Comparison of ENCODE assay signal across 12 cellular contexts in genomic region chr19:2454962-2455409, GRCh38. TPM values are rescaled to one million over a fixed set of nuclear protein-coding genes. Genes with fewer than 3 reads are reported as not detected.
DNase-seq lines count a peak whose midpoint lies in the region; ATAC-seq and TF ChIP-seq lines count a peak whose summit lies in the region.
"Had no signal": no experiment of that assay in that cellular context is flagged by ENCODE, and none has a peak within 500 bp of the region (broad histone marks: within the 10 kb centered on the region; RNA-seq: fewer than 3 reads in every experiment).

No MANE protein-coding gene starts in this region.

- WGBS in GM23248 (ENCODE audit: low coverage in 1 of 2, low lambda C conversion rate in 2 of 2, missing lambda C conversion rate in 2 of 2), 2 experiments, result 94 to 99% methylated on average over 6 of the region's 6 CpGs

- H3K27ac ChIP-seq in GM23248, result no peak overlapping the region
- no peak overlapping the region for H3K27ac ChIP-seq in WERI-Rb-1

- CTCF ChIA-PET in AG04449 (lab: Yijun Ruan, JAX), result interaction anchor here (1.1 to 1.7 kb wide), 4 partner anchors 19 to 161 kb away, joined by 3 to 5 read pairs (median 4); no protein-coding TSS in a partner anchor
- CTCF ChIA-PET in activated CD4-positive, alpha-beta memory T cell treated with anti-CD3 and anti-CD28 coated beads for 36 hours (lab: Charles Lee), result interaction anchor here (1.2 to 1.5 kb wide), 2 partner anchors 156 to 182 kb away, joined by 3 to 6 read pairs; no protein-coding TSS in a partner anchor

- peaks cover 20% of the 10 kb centered on the region for H3K4me1 Mint-ChIP-seq in activated CD4-positive, alpha-beta memory T cell treated with anti-CD3 and anti-CD28 coated beads for 36 hours (ENCODE audit: low read depth)

- H3K9me2 ChIP-seq in GM23248 (ENCODE audit: insufficient read depth), result no peaks in the 10 kb centered on the region

- H3K4me1 ChIP-seq in GM23248 (ENCODE audit: insufficient read depth), result no peaks in the 10 kb centered on the region

- H3K9ac ChIP-seq in GM23248, result peak overlapping the region; percentile 89

- peak overlapping the region; percentile 83 for H3K4me3 Mint-ChIP-seq in activated CD4-positive, alpha-beta memory T cell treated with anti-CD3 and anti-CD28 coated beads for 36 hours

- no peak overlapping the region for H2AFZ ChIP-seq in GM23248

- H3K27ac Mint-ChIP-seq in activated CD4-positive, alpha-beta memory T cell treated with anti-CD3 and anti-CD28 coated beads for 36 hours, result no peak overlapping the region

- H3K27me3 Mint-ChIP-seq in activated CD4-positive, alpha-beta memory T cell treated with anti-CD3 and anti-CD28 coated beads for 36 hours, result no peaks in the 10 kb centered on the region

- peaks cover 85% of the 10 kb centered on the region for H3K79me2 ChIP-seq in GM23248 (ENCODE audit: insufficient read depth)

- H3K36me3 Mint-ChIP-seq in activated CD4-positive, alpha-beta memory T cell treated with anti-CD3 and anti-CD28 coated beads for 36 hours, result peaks cover 11% of the 10 kb centered on the region

- TF ChIP-seq CTCF in AG04449 (IDR thresholded peaks at IDR 0.05; ENCODE audit: insufficient read depth, low read length, missing control alignments) (no peak), WERI-Rb-1 (IDR thresholded peaks at IDR 0.05; ENCODE audit: low read depth, low read length) (no peak)

- H4K20me1 ChIP-seq in GM23248 (ENCODE audit: insufficient read depth), result no peaks in the 10 kb centered on the region

- DNase-seq in AG04449 (ENCODE audit: low read depth, low spot score), result no peak
- no peak for DNase-seq in GM23248
- no peak for DNase-seq in activated CD4-positive, alpha-beta memory T cell treated with anti-CD3 and anti-CD28 coated beads for 36 hours
- DNase-seq in WERI-Rb-1, result no peak
- DNase-seq in Kasumi-1 (lab: John Stamatoyannopoulos, UW), result no peak
- no peak for DNase-seq in AG08395 (ENCODE audit: low spot score)
- DNase-seq: activated CD4-positive, alpha-beta T cell treated with anti-CD3 and anti-CD28 coated beads for 48 hours; dermis blood vessel endothelial cell; GDM1; NCI-H446 had no signal

- POLR2A ChIA-PET in AG04449 (lab: Yijun Ruan, JAX), result interaction anchor here (1.3 to 3.2 kb wide), 2 partner anchors 22 to 145 kb away, joined by 3 to 27 read pairs; partner anchors contain the start of gene GADD45B
- POLR2A ChIA-PET in activated CD4-positive, alpha-beta memory T cell treated with anti-CD3 and anti-CD28 coated beads for 36 hours (lab: Charles Lee), result interaction anchor here (0.8 to 2.1 kb wide), 2 partner anchors 21 to 28 kb away, joined by 3 to 7 read pairs; partner anchors contain the start of genes GADD45B and TIMM13

- ATAC-seq in GM19035 (IDR thresholded peaks at IDR 0.05; ENCODE audit: unreplicated experiment), result no peak

- H3F3A ChIP-seq in GM23248 (ENCODE audit: insufficient read depth), result no peaks in the 10 kb centered on the region

- H3K9me3 ChIP-seq in GM23248 (ENCODE audit: low read depth) (no peaks in the 10 kb centered on the region), iPS-18c (ENCODE audit: control insufficient read depth, insufficient read depth, low read length) (no peaks in the 10 kb centered on the region), WERI-Rb-1 (ENCODE audit: severe bottlenecking) (no peaks in the 10 kb centered on the region)

- H3K36me3 ChIP-seq in GM23248 (ENCODE audit: low read depth), result no peaks in the 10 kb centered on the region
- peaks cover 28% of the 10 kb centered on the region for H3K36me3 ChIP-seq in WERI-Rb-1

- H3K27me3 ChIP-seq in GM23248 (replicated peaks; ENCODE audit: insufficient read depth) (no peaks in the 10 kb centered on the region), WERI-Rb-1 (ENCODE audit: insufficient read depth, low read depth, severe bottlenecking) (no peaks in the 10 kb centered on the region)

- intact Hi-C loops in activated CD4-positive, alpha-beta memory T cell treated with anti-CD3 and anti-CD28 coated beads for 36 hours (cut with micrococcal nuclease), result loop anchor here (10.0 kb wide), 1 partner anchor 290 kb away; the partner anchor contains the start of gene DOT1L

- H3K4me3 ChIP-seq in AG04449 (ENCODE audit: low read depth, low read length), result peak overlapping the region; percentile 81
- peak overlapping the region; percentile 81 for H3K4me3 ChIP-seq in GM23248
- H3K4me3 ChIP-seq in iPS-18c (ENCODE audit: insufficient read depth, low read depth, low read length), result peak overlapping the region; percentile 77
- no peak overlapping the region for H3K4me3 ChIP-seq in WERI-Rb-1 (ENCODE audit: low read depth, low read length)

- H3K4me2 ChIP-seq in GM23248 (ENCODE audit: unreplicated experiment), result no peak overlapping the region

- in situ Hi-C loops in GM23248 (cut with MboI), result no loop called here

- no peaks in the 10 kb centered on the region for H3K9me3 Mint-ChIP-seq in activated CD4-positive, alpha-beta memory T cell treated with anti-CD3 and anti-CD28 coated beads for 36 hours

RNA-seq across cellular contexts. Expression of gene LMNB2, which starts 1.8 kb away (rescaled TPM):
- total RNA-seq in GM23248 (2014; rRNA removed; shearing (Covaris generic)), result 93.7 and 119 TPM in 2 replicates
- 25.2 and 25.9 TPM in 2 replicates for polyA plus RNA-seq in GM23248 (2016; fragmentation: Nextera tagmentation; extraction: Ambion mirVana)
- 100 to 1,000 TPM; 100 to 104 TPM for total RNA-seq in activated CD4-positive, alpha-beta memory T cell treated with anti-CD3 and anti-CD28 coated beads for 36 hours

RNA-seq across cellular contexts. Expression of gene GADD45B, which starts 20.9 kb away (rescaled TPM):
- total RNA-seq in GM23248 (2014; rRNA removed; shearing (Covaris generic)), result 89.7 TPM in 2 replicates
- polyA plus RNA-seq in GM23248 (2016; fragmentation: Nextera tagmentation; extraction: Ambion mirVana), result 95.0 and 96.1 TPM in 2 replicates
- 10 to 100 TPM; 34.5 to 38.1 TPM for total RNA-seq in activated CD4-positive, alpha-beta memory T cell treated with anti-CD3 and anti-CD28 coated beads for 36 hours

RNA-seq across cellular contexts. Expression of gene TIMM13, which starts 27.6 kb away (rescaled TPM):
- 56.4 and 57.6 TPM in 2 replicates for total RNA-seq in GM23248 (2014; rRNA removed; shearing (Covaris generic))
- 143 and 161 TPM in 2 replicates for polyA plus RNA-seq in GM23248 (2016; fragmentation: Nextera tagmentation; extraction: Ambion mirVana)
- 10 to 100 TPM; 69.0 to 72.0 TPM for total RNA-seq in activated CD4-positive, alpha-beta memory T cell treated with anti-CD3 and anti-CD28 coated beads for 36 hours
